In genomic region chr5:178555771-178556211, GRCh38 we compare ENCODE assay signal across 1 cellular context.
TF ChIP-seq lines count a peak whose summit lies in the region.

No MANE protein-coding gene starts in this region.

TF ChIP-seq in WTC11, 78 proteins besides CTCF, POLR2A, EP300 and RAD21 (continued from another document and continues in another):
- TF ChIP-seq ATF2 (CRISPR knock-in tag; IDR thresholded peaks at IDR 0.05; ENCODE audit: borderline replicate concordance, low read depth) (peak; percentile 77; the same call in 1 of the 2 replicates), GRHL2 (CRISPR knock-in tag; IDR thresholded peaks at IDR 0.05; ENCODE audit: insufficient replicate concordance, severe bottlenecking) (no peak), AFF4 (CRISPR knock-in tag; IDR thresholded peaks at IDR 0.05; ENCODE audit: borderline replicate concordance) (peak; percentile 97; the same call in 1 of the 2 replicates), FOXP1 (CRISPR knock-in tag; IDR thresholded peaks at IDR 0.05; ENCODE audit: borderline replicate concordance) (peak; percentile 98), PREB (CRISPR knock-in tag; IDR thresholded peaks at IDR 0.05; ENCODE audit: borderline replicate concordance) (peak; percentile 69; the same call in 1 of the 2 replicates), CREM (CRISPR knock-in tag; IDR thresholded peaks at IDR 0.05) (peak; percentile 78; the same call in 1 of the 2 replicates), ZNF138 (CRISPR knock-in tag; conservative IDR thresholded peaks at IDR 0.05) (peak; percentile 95), FOXJ3 (CRISPR knock-in tag; IDR thresholded peaks at IDR 0.05; ENCODE audit: borderline replicate concordance) (0 out of 2 replicates have a peak, but pooled peaks have one; percentile 30), E2F1 (CRISPR knock-in tag; IDR thresholded peaks at IDR 0.05) (peak; percentile 97), ZNF425 (CRISPR knock-in tag; conservative IDR thresholded peaks at IDR 0.05) (no peak), ZNF263 (CRISPR knock-in tag; IDR thresholded peaks at IDR 0.05; ENCODE audit: low read depth) (no peak), ZNF416 (CRISPR knock-in tag; IDR thresholded peaks at IDR 0.05) (no peak), ZSCAN18 (CRISPR knock-in tag; IDR thresholded peaks at IDR 0.05) (no peak), NFYB (CRISPR knock-in tag; conservative IDR thresholded peaks at IDR 0.05; ENCODE audit: low read depth) (no peak), SMAD4 (CRISPR knock-in tag; IDR thresholded peaks at IDR 0.05) (peak; percentile 98), TEAD4 (CRISPR knock-in tag; IDR thresholded peaks at IDR 0.05) (peak; percentile 92; the same call in 1 of the 2 replicates), USF2 (CRISPR knock-in tag; IDR thresholded peaks at IDR 0.05) (peak; percentile 53), FOXK1 (CRISPR knock-in tag; IDR thresholded peaks at IDR 0.05) (peak; percentile 97), ZMAT4 (CRISPR knock-in tag; IDR thresholded peaks at IDR 0.05) (no peak), ZNF532 (CRISPR knock-in tag; IDR thresholded peaks at IDR 0.05; ENCODE audit: borderline replicate concordance) (peak; percentile 96), NR2C2 (CRISPR knock-in tag; IDR thresholded peaks at IDR 0.05) (peak; percentile 85), ZNF232 (CRISPR knock-in tag; IDR thresholded peaks at IDR 0.05) (peak; percentile 97), NR3C1 (CRISPR knock-in tag; conservative IDR thresholded peaks at IDR 0.05; ENCODE audit: low read depth) (peak; percentile 30; the same call in 1 of the 2 replicates), ZBTB43 (CRISPR knock-in tag; IDR thresholded peaks at IDR 0.05) (peak; percentile 93), NFE2L1 (CRISPR knock-in tag; IDR thresholded peaks at IDR 0.05) (peak; percentile 96), OVOL2 (CRISPR knock-in tag; IDR thresholded peaks at IDR 0.05; ENCODE audit: borderline replicate concordance) (no peak), PRDM15 (CRISPR knock-in tag; IDR thresholded peaks at IDR 0.05) (peak; percentile 60), RELA (CRISPR knock-in tag; IDR thresholded peaks at IDR 0.05; ENCODE audit: borderline replicate concordance) (peak; percentile 93; the same call in 1 of the 2 replicates)
